25 cellular contexts compared by ENCODE assay signal in genomic region chr14:96653597-96653996, GRCh38.
"Had no signal": no experiment of that assay in that cellular context is flagged by ENCODE, and none has a peak within 500 bp of the region (broad histone marks: within the 10 kb centered on the region; RNA-seq: fewer than 3 reads in every experiment).

No MANE protein-coding gene starts in this region.

- ATAC-seq: effector memory CD8-positive, alpha-beta T cell; esophagus mucosa; foreskin keratinocyte; gastrocnemius medialis; gastroesophageal sphincter; heart left ventricle; heart right ventricle had no signal

- H3K36me3 ChIP-seq: colonic mucosa, esophagus squamous epithelium, gastrocnemius medialis, gastroesophageal sphincter, heart left ventricle, heart right ventricle had no signal

- H3K27ac ChIP-seq: colonic mucosa, coronary artery, dorsolateral prefrontal cortex, epithelial cell of prostate, esophagus squamous epithelium, foreskin keratinocyte, gastrocnemius medialis, gastroesophageal sphincter, heart left ventricle, heart right ventricle had no signal

- H3K4me1 ChIP-seq: colonic mucosa, foreskin keratinocyte, gastrocnemius medialis, gastroesophageal sphincter, heart left ventricle, heart right ventricle had no signal

- H3K4me3 ChIP-seq: colonic mucosa, coronary artery, dorsolateral prefrontal cortex, esophagus squamous epithelium, gastrocnemius medialis, gastroesophageal sphincter, heart left ventricle, heart right ventricle had no signal

- H3K27me3 ChIP-seq: colonic mucosa, gastrocnemius medialis, gastroesophageal sphincter had no signal

- H3K9me3 ChIP-seq: colonic mucosa, esophagus squamous epithelium, gastrocnemius medialis had no signal

- FAIRE-seq: colon, endothelial cell of umbilical vein, frontal cortex had no signal

- DNase-seq: colonic mucosa; cortex of kidney; dermis blood vessel endothelial cell; dorsolateral prefrontal cortex; effector CD4-positive, alpha-beta T cell; effector CD8-positive, alpha-beta T cell; effector memory CD4-positive, alpha-beta T cell; effector memory CD8-positive, alpha-beta T cell; endodermal cell; erythroblast; esophagus squamous epithelium; foreskin fibroblast; foreskin melanocyte; gastrocnemius medialis; glutamatergic neuron; heart left ventricle; heart right ventricle had no signal
